12 cellular contexts compared by ENCODE assay signal in the genomic region with DNA sequence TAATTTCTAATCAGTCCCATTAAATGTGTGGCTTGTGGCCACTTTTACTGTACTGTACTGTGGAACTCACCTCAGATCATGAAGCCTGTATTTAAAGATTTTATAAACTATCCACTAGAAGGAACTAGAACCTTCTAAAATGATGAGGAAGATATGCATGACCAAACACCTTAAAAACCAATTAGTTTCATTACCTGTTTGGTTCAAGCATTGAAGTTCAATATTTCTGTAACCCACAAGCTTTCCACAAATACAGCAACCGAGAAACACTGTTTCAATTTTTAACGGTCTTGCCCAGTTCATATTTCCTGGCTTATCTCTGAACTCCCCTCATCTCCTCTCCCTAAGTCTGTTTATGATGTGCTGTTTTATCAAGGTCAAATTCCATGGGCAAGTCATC.
DNase-seq lines count a peak whose midpoint lies in the region; ATAC-seq and TF ChIP-seq lines count a peak whose summit lies in the region.
"Had no signal": no experiment of that assay in that cellular context is flagged by ENCODE, and none has a peak within 500 bp of the region (broad histone marks: within the 10 kb centered on the region; RNA-seq: fewer than 3 reads in every experiment).

No MANE protein-coding gene starts in this region.

- no peaks in the 10 kb centered on the region for H3K36me3 Mint-ChIP-seq in activated T-helper 2 cell treated with anti-CD3 and anti-CD28 coated beads, Interferon-gamma antibody, Interleukin-2, Interleukin-4, amounts not matched to agents 10 μg/mL and 5 μg/mL and 100 μg/mL, durations not matched to agents 14 hours and 24 hours and 36 hours (ENCODE audit: low read depth)
- H3K36me3 Mint-ChIP-seq in natural killer cell = no peaks in the 10 kb centered on the region
- H3K36me3 Mint-ChIP-seq in naive thymus-derived CD8-positive, alpha-beta T cell = peaks cover 0 to 5% (median 0%) of the 10 kb centered on the region in 3 donors

- no peaks in the 10 kb centered on the region for H3K27me3 Mint-ChIP-seq in activated T-helper 2 cell treated with anti-CD3 and anti-CD28 coated beads, Interferon-gamma antibody, Interleukin-2, Interleukin-4, amounts not matched to agents 10 μg/mL and 5 μg/mL and 100 μg/mL, durations not matched to agents 14 hours and 24 hours and 36 hours (ENCODE audit: low read depth)
- peaks cover 0 to 3% of the 10 kb centered on the region in 2 donors for H3K27me3 Mint-ChIP-seq in natural killer cell (ENCODE audit: low read depth in 2 of 2)
- H3K27me3 Mint-ChIP-seq in naive thymus-derived CD8-positive, alpha-beta T cell = peaks cover 3 to 33% (median 13%) of the 10 kb centered on the region in 5 donors

- no peaks in the 10 kb centered on the region for H3K4me1 Mint-ChIP-seq in activated T-helper 2 cell treated with anti-CD3 and anti-CD28 coated beads, Interferon-gamma antibody, Interleukin-2, Interleukin-4, amounts not matched to agents 10 μg/mL and 5 μg/mL and 100 μg/mL, durations not matched to agents 14 hours and 24 hours and 36 hours (ENCODE audit: low read depth)
- no peaks in the 10 kb centered on the region for H3K4me1 Mint-ChIP-seq in natural killer cell
- H3K4me1 Mint-ChIP-seq in naive thymus-derived CD8-positive, alpha-beta T cell = peaks cover 0 to 39% (median 2%) of the 10 kb centered on the region in 4 donors

- in situ Hi-C loops in GM13977 (cut with MboI; ENCODE audit: low pct_unique_long_range_greater_than_20kb, low sequenced_read_pairs, unreplicated experiment) = no loop called here

- H3K9me3 Mint-ChIP-seq in activated T-helper 2 cell treated with anti-CD3 and anti-CD28 coated beads, Interferon-gamma antibody, Interleukin-2, Interleukin-4, amounts not matched to agents 10 μg/mL and 5 μg/mL and 100 μg/mL, durations not matched to agents 14 hours and 24 hours and 36 hours = no peaks in the 10 kb centered on the region
- peaks cover 3 to 7% of the 10 kb centered on the region in 2 donors for H3K9me3 Mint-ChIP-seq in natural killer cell
- peaks cover 0 to 20% (median 5%) of the 10 kb centered on the region in 9 donors for H3K9me3 Mint-ChIP-seq in naive thymus-derived CD8-positive, alpha-beta T cell

- no peak overlapping the region for H3K4me3 Mint-ChIP-seq in activated T-helper 2 cell treated with anti-CD3 and anti-CD28 coated beads, Interferon-gamma antibody, Interleukin-2, Interleukin-4, amounts not matched to agents 10 μg/mL and 5 μg/mL and 100 μg/mL, durations not matched to agents 14 hours and 24 hours and 36 hours (ENCODE audit: low read depth)
- no peak overlapping the region for H3K4me3 Mint-ChIP-seq in natural killer cell
- H3K4me3 Mint-ChIP-seq in naive thymus-derived CD8-positive, alpha-beta T cell = no peak overlapping the region
- H3K4me3 Mint-ChIP-seq: activated T-cell treated with anti-CD3 and anti-CD28 coated beads, Interleukin-2, amount 50 U/mL, for 72 hours had no signal

- DNase-seq in GM13977 (ENCODE audit: low spot score) (peak; percentile 10), pons (ENCODE audit: low spot score) (no peak), natural killer cell (no peak)
- no peak for DNase-seq in activated T-helper 2 cell treated with anti-CD3 and anti-CD28 coated beads, Interferon-gamma antibody, Interleukin-2, Interleukin-4, amounts not matched to agents 10 μg/mL and 5 μg/mL and 100 μg/mL, durations not matched to agents 14 hours and 24 hours and 36 hours (ENCODE audit: low spot score)
- DNase-seq in naive thymus-derived CD8-positive, alpha-beta T cell = no peak
- DNase-seq: activated T-cell treated with anti-CD3 and anti-CD28 coated beads, Interleukin-2, amount 50 U/mL, for 72 hours; erythroblast; HCEC 1CT; SHP77 had no signal

- no peak overlapping the region for H3K27ac Mint-ChIP-seq in activated T-helper 2 cell treated with anti-CD3 and anti-CD28 coated beads, Interferon-gamma antibody, Interleukin-2, Interleukin-4, amounts not matched to agents 10 μg/mL and 5 μg/mL and 100 μg/mL, durations not matched to agents 14 hours and 24 hours and 36 hours
- no peak overlapping the region for H3K27ac Mint-ChIP-seq in natural killer cell
- peak overlapping the region in 1 of 10 donors; percentile 65 for H3K27ac Mint-ChIP-seq in naive thymus-derived CD8-positive, alpha-beta T cell
- H3K27ac Mint-ChIP-seq: activated T-cell treated with anti-CD3 and anti-CD28 coated beads, Interleukin-2, amount 50 U/mL, for 72 hours had no signal

- POLR2A ChIA-PET in naive thymus-derived CD8-positive, alpha-beta T cell (lab: Charles Lee) = no interaction called here

- TF ChIP-seq CTCF in GM13977 (IDR thresholded peaks at IDR 0.05; ENCODE audit: extremely low read depth, insufficient read depth, missing control alignments) (no peak), natural killer cell (IDR thresholded peaks at IDR 0.05) (no peak)

- intact Hi-C loops in activated T-helper 2 cell treated with anti-CD3 and anti-CD28 coated beads, Interferon-gamma antibody, Interleukin-2, Interleukin-4, amounts not matched to agents 10 μg/mL and 5 μg/mL and 100 μg/mL, durations not matched to agents 14 hours and 24 hours and 36 hours (cut with micrococcal nuclease) = no loop called here
- intact Hi-C loops in natural killer cell (cut with micrococcal nuclease) = no loop called here

- peak; percentile 81 for ATAC-seq in GM19452 (IDR thresholded peaks at IDR 0.05; ENCODE audit: unreplicated experiment)
- peak; percentile 64 for ATAC-seq in HG02840 (IDR thresholded peaks at IDR 0.05; ENCODE audit: low FRiP score, unreplicated experiment)
- ATAC-seq in HG03460 (IDR thresholded peaks at IDR 0.05; ENCODE audit: unreplicated experiment) = peak; percentile 72
- no peak for ATAC-seq in natural killer cell
- no peak for ATAC-seq in naive thymus-derived CD8-positive, alpha-beta T cell
- ATAC-seq: activated T-cell treated with anti-CD3 and anti-CD28 coated beads, Interleukin-2, amount 50 U/mL, for 72 hours had no signal

Comparison
In these comparisons a context has a peak if more than half of its experiments do, and no peak if none do; other contexts are left out.
1. ATAC-seq: peak in GM19452 (single experiment), HG02840 (single experiment) and HG03460 (single experiment); none in natural killer cell (0 of 3) and naive thymus-derived CD8-positive, alpha-beta T cell (0 of 2).